1 cellular context compared by ENCODE assay signal in the genomic region with DNA sequence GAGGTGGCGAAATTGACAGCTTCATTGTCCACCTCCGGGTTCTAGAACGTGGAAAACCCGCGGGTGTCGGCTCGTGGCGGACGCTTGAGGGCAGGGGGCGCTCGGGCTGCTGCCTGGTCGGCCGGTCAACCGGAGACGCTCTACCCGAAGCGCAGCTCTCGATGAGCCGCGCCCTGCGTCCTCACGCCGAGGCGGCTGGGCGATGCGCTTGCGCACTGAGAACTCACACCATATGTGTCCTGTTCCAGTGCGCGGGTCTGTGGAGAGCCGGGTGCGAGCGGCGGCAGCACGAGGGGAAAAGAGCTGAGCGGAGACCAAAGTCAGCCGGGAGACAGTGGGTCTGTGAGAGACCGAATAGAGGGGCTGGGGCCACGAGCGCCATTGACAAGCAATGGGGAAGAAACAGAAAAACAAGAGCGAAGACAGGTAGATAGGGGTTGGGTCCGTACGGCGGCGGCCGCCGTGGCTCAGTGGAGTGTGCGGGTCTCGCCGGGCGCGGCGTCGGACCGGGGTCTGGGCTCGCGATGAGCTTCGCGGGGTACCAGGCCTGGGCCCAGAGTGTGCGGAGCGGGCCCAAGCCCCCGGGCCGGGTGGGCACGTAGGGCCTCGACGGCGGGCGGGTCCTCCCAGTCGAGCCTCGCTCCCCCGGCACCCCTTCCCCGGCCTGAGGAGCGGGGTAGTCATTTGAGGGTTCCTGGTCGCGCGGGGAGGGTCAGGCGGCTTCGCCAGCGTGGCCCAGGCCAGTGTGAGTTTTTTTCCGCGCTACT.
TF ChIP-seq lines count a peak whose summit lies in the region.

A gene with protein sequence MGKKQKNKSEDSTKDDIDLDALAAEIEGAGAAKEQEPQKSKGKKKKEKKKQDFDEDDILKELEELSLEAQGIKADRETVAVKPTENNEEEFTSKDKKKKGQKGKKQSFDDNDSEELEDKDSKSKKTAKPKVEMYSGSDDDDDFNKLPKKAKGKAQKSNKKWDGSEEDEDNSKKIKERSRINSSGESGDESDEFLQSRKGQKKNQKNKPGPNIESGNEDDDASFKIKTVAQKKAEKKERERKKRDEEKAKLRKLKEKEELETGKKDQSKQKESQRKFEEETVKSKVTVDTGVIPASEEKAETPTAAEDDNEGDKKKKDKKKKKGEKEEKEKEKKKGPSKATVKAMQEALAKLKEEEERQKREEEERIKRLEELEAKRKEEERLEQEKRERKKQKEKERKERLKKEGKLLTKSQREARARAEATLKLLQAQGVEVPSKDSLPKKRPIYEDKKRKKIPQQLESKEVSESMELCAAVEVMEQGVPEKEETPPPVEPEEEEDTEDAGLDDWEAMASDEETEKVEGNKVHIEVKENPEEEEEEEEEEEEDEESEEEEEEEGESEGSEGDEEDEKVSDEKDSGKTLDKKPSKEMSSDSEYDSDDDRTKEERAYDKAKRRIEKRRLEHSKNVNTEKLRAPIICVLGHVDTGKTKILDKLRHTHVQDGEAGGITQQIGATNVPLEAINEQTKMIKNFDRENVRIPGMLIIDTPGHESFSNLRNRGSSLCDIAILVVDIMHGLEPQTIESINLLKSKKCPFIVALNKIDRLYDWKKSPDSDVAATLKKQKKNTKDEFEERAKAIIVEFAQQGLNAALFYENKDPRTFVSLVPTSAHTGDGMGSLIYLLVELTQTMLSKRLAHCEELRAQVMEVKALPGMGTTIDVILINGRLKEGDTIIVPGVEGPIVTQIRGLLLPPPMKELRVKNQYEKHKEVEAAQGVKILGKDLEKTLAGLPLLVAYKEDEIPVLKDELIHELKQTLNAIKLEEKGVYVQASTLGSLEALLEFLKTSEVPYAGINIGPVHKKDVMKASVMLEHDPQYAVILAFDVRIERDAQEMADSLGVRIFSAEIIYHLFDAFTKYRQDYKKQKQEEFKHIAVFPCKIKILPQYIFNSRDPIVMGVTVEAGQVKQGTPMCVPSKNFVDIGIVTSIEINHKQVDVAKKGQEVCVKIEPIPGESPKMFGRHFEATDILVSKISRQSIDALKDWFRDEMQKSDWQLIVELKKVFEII (plus strand): TSS at position 226 of the 767 bp plus-strand sequence. CDS start 166 bp downstream, at position 392.

TF ChIP-seq in K562, 482 proteins besides CTCF, POLR2A, EP300 and RAD21 (continued from another document and continues in another):
- TF ChIP-seq, protein P1, sequence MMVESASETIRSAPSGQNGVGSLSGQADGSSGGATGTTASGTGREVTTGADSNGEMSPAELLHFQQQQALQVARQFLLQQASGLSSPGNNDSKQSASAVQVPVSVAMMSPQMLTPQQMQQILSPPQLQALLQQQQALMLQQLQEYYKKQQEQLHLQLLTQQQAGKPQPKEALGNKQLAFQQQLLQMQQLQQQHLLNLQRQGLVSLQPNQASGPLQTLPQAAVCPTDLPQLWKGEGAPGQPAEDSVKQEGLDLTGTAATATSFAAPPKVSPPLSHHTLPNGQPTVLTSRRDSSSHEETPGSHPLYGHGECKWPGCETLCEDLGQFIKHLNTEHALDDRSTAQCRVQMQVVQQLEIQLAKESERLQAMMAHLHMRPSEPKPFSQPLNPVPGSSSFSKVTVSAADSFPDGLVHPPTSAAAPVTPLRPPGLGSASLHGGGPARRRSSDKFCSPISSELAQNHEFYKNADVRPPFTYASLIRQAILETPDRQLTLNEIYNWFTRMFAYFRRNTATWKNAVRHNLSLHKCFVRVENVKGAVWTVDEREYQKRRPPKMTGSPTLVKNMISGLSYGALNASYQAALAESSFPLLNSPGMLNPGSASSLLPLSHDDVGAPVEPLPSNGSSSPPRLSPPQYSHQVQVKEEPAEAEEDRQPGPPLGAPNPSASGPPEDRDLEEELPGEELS (CRISPR knock-in tag; IDR thresholded peaks at IDR 0.05; ENCODE audit: borderline replicate concordance), result peak; percentile 50; the same call in 1 of the 2 replicates
- TF ChIP-seq NR2C2 (CRISPR knock-in tag; IDR thresholded peaks at IDR 0.05), result 0 out of 2 replicates have a peak, but pooled peaks have one; percentile 30
- 0 out of 2 replicates have a peak, but pooled peaks have one; percentile 15 for TF ChIP-seq NR2C2 (tag; IDR thresholded peaks at IDR 0.05)
- TF ChIP-seq ZBTB7A (IDR thresholded peaks at IDR 0.05; ENCODE audit: borderline replicate concordance, control insufficient read depth, low read depth, low read length), result no peak; the same call in 1 of the 2 replicates
- peak; percentile 32; the same call in 1 of the 2 replicates for TF ChIP-seq SOX6 (IDR thresholded peaks at IDR 0.05)
- TF ChIP-seq DACH1 (IDR thresholded peaks at IDR 0.05; ENCODE audit: partially characterized antibody), result peak; percentile 28
- TF ChIP-seq CHD2 (IDR thresholded peaks at IDR 0.05; ENCODE audit: low read depth, low read length), result 0 out of 2 replicates have a peak, but pooled peaks have one; percentile 28
- TF ChIP-seq, protein P2, sequence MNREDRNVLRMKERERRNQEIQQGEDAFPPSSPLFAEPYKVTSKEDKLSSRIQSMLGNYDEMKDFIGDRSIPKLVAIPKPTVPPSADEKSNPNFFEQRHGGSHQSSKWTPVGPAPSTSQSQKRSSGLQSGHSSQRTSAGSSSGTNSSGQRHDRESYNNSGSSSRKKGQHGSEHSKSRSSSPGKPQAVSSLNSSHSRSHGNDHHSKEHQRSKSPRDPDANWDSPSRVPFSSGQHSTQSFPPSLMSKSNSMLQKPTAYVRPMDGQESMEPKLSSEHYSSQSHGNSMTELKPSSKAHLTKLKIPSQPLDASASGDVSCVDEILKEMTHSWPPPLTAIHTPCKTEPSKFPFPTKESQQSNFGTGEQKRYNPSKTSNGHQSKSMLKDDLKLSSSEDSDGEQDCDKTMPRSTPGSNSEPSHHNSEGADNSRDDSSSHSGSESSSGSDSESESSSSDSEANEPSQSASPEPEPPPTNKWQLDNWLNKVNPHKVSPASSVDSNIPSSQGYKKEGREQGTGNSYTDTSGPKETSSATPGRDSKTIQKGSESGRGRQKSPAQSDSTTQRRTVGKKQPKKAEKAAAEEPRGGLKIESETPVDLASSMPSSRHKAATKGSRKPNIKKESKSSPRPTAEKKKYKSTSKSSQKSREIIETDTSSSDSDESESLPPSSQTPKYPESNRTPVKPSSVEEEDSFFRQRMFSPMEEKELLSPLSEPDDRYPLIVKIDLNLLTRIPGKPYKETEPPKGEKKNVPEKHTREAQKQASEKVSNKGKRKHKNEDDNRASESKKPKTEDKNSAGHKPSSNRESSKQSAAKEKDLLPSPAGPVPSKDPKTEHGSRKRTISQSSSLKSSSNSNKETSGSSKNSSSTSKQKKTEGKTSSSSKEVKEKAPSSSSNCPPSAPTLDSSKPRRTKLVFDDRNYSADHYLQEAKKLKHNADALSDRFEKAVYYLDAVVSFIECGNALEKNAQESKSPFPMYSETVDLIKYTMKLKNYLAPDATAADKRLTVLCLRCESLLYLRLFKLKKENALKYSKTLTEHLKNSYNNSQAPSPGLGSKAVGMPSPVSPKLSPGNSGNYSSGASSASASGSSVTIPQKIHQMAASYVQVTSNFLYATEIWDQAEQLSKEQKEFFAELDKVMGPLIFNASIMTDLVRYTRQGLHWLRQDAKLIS (CRISPR knock-in tag; IDR thresholded peaks at IDR 0.05), result 0 out of 2 replicates have a peak, but pooled peaks have one; percentile 61
- peak; percentile 54; the same call in 1 of the 2 replicates for TF ChIP-seq GABPB1 (CRISPR knock-in tag; IDR thresholded peaks at IDR 0.05)
- TF ChIP-seq NR2C1 (IDR thresholded peaks at IDR 0.05), result no peak
- peak; percentile 36; the same call in 1 of the 2 replicates for TF ChIP-seq NR2C1 (tag; IDR thresholded peaks at IDR 0.05)
- no peak for TF ChIP-seq HEY1 (CRISPR knock-in tag; IDR thresholded peaks at IDR 0.05; ENCODE audit: borderline replicate concordance)
- TF ChIP-seq, protein P3, sequence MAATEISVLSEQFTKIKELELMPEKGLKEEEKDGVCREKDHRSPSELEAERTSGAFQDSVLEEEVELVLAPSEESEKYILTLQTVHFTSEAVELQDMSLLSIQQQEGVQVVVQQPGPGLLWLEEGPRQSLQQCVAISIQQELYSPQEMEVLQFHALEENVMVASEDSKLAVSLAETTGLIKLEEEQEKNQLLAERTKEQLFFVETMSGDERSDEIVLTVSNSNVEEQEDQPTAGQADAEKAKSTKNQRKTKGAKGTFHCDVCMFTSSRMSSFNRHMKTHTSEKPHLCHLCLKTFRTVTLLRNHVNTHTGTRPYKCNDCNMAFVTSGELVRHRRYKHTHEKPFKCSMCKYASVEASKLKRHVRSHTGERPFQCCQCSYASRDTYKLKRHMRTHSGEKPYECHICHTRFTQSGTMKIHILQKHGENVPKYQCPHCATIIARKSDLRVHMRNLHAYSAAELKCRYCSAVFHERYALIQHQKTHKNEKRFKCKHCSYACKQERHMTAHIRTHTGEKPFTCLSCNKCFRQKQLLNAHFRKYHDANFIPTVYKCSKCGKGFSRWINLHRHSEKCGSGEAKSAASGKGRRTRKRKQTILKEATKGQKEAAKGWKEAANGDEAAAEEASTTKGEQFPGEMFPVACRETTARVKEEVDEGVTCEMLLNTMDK (IDR thresholded peaks at IDR 0.05; ENCODE audit: borderline replicate concordance, insufficient read depth, low read depth, low read length, poor library complexity, severe bottlenecking), result peak; percentile 96
- TF ChIP-seq HNRNPLL (IDR thresholded peaks at IDR 0.05; ENCODE audit: low read depth, low read length, poor library complexity, severe bottlenecking), result peak; percentile 34
- no peak for TF ChIP-seq IRF2 (CRISPR knock-in tag; IDR thresholded peaks at IDR 0.05)
- TF ChIP-seq CXXC5 (CRISPR knock-in tag; IDR thresholded peaks at IDR 0.05), result peak; percentile 95
- peak; percentile 96 for TF ChIP-seq POLR2G (IDR thresholded peaks at IDR 0.05; ENCODE audit: low read depth, low read length)
- TF ChIP-seq FOXJ2 (tag; IDR thresholded peaks at IDR 0.05), result no peak
- peak; percentile 25; the same call in 1 of the 2 replicates for TF ChIP-seq ZNF766 (CRISPR knock-in tag; conservative IDR thresholded peaks at IDR 0.05)
- TF ChIP-seq, protein P4, sequence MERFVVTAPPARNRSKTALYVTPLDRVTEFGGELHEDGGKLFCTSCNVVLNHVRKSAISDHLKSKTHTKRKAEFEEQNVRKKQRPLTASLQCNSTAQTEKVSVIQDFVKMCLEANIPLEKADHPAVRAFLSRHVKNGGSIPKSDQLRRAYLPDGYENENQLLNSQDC (CRISPR knock-in tag; IDR thresholded peaks at IDR 0.05), result no peak
- TF ChIP-seq, protein P5, sequence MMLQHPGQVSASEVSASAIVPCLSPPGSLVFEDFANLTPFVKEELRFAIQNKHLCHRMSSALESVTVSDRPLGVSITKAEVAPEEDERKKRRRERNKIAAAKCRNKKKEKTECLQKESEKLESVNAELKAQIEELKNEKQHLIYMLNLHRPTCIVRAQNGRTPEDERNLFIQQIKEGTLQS (IDR thresholded peaks at IDR 0.05), result no peak
- TF ChIP-seq, protein P5 (CRISPR knock-in tag; conservative IDR thresholded peaks at IDR 0.05), result peak; percentile 73; the same call in 1 of the 2 replicates
- peak; percentile 78 for TF ChIP-seq KDM5B (IDR thresholded peaks at IDR 0.05; ENCODE audit: insufficient replicate concordance, low read depth, low read length)
- TF ChIP-seq, protein P6, sequence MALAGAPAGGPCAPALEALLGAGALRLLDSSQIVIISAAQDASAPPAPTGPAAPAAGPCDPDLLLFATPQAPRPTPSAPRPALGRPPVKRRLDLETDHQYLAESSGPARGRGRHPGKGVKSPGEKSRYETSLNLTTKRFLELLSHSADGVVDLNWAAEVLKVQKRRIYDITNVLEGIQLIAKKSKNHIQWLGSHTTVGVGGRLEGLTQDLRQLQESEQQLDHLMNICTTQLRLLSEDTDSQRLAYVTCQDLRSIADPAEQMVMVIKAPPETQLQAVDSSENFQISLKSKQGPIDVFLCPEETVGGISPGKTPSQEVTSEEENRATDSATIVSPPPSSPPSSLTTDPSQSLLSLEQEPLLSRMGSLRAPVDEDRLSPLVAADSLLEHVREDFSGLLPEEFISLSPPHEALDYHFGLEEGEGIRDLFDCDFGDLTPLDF (CRISPR knock-in tag; IDR thresholded peaks at IDR 0.05), result peak; percentile 82
- TF ChIP-seq, protein P7, sequence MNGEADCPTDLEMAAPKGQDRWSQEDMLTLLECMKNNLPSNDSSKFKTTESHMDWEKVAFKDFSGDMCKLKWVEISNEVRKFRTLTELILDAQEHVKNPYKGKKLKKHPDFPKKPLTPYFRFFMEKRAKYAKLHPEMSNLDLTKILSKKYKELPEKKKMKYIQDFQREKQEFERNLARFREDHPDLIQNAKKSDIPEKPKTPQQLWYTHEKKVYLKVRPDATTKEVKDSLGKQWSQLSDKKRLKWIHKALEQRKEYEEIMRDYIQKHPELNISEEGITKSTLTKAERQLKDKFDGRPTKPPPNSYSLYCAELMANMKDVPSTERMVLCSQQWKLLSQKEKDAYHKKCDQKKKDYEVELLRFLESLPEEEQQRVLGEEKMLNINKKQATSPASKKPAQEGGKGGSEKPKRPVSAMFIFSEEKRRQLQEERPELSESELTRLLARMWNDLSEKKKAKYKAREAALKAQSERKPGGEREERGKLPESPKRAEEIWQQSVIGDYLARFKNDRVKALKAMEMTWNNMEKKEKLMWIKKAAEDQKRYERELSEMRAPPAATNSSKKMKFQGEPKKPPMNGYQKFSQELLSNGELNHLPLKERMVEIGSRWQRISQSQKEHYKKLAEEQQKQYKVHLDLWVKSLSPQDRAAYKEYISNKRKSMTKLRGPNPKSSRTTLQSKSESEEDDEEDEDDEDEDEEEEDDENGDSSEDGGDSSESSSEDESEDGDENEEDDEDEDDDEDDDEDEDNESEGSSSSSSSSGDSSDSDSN (IDR thresholded peaks at IDR 0.05; ENCODE audit: borderline replicate concordance in 1 of 2, low read depth in 2 of 2, low read length in 2 of 2), result peak; percentile 53 to 72; a peak in 3 of 4 replicates
- no peak; a peak in 1 of 4 replicates for TF ChIP-seq TBL1XR1 (IDR thresholded peaks at IDR 0.05; ENCODE audit: low read length in 2 of 2)
- TF ChIP-seq, protein P8, sequence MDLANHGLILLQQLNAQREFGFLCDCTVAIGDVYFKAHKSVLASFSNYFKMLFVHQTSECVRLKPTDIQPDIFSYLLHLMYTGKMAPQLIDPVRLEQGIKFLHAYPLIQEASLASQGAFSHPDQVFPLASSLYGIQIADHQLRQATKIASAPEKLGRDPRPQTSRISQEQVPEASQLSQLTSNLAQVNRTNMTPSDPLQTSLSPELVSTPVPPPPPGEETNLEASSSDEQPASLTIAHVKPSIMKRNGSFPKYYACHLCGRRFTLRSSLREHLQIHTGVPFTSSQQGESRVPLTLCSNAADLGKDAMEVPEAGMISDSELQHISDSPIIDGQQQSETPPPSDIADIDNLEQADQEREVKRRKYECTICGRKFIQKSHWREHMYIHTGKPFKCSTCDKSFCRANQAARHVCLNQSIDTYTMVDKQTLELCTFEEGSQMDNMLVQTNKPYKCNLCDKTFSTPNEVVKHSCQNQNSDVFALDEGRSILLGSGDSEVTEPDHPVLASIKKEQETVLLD (IDR thresholded peaks at IDR 0.05), result peak; percentile 99
- peak; percentile 47; the same call in 1 of the 2 replicates for TF ChIP-seq MBD2 (IDR thresholded peaks at IDR 0.05; ENCODE audit: borderline replicate concordance, low read depth)
- TF ChIP-seq FOXK1 (CRISPR knock-in tag; IDR thresholded peaks at IDR 0.05; ENCODE audit: borderline replicate concordance), result 0 out of 2 replicates have a peak, but pooled peaks have one; percentile 61
- TF ChIP-seq TCF7L2 (IDR thresholded peaks at IDR 0.05; ENCODE audit: low read depth, low read length), result no peak
- TF ChIP-seq, protein P9, sequence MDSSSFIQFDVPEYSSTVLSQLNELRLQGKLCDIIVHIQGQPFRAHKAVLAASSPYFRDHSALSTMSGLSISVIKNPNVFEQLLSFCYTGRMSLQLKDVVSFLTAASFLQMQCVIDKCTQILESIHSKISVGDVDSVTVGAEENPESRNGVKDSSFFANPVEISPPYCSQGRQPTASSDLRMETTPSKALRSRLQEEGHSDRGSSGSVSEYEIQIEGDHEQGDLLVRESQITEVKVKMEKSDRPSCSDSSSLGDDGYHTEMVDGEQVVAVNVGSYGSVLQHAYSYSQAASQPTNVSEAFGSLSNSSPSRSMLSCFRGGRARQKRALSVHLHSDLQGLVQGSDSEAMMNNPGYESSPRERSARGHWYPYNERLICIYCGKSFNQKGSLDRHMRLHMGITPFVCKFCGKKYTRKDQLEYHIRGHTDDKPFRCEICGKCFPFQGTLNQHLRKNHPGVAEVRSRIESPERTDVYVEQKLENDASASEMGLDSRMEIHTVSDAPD (CRISPR knock-in tag; IDR thresholded peaks at IDR 0.05), result no peak
